Comparison of ENCODE assay signal across 2 cellular contexts in the genomic region with DNA sequence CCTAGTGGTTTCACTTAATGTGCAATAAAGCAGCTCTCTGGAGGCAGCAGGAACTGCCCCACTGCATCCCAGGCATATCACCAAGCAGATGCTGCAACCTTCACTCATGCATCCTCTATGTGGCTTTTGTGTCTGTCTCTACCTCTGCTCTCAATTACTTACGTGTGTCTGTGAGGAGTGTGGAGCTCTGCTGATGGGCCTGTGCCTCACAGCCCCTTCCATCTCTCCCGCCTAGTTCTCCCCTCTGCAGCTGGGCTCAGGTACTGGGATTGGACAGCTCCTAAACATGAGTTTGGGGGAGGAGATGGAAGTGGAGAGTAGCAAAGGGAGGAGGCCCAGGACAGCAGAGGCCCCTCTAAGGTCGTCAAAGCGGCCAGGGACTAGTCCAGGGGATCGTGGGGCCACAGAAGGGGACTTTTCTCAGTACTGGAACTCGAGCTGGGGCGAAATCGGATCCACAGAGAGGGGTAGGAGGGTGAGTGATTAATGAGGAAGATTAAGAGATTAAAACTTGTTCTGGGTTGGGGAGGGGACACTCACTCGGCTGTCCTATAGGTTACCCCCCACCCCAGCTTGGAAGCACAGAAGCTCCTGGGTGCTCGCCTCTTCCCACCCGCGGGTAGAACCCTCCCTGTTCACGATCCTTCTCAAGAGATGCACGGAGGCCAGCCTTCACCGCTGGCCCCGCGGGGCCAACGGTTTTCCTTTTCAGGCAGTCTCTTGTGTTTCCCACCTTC.
TF ChIP-seq lines count a peak whose summit lies in the region.

No MANE protein-coding gene starts in this region.

TF ChIP-seq in A549, 52 proteins besides CTCF, POLR2A, EP300 and RAD21:
- TF ChIP-seq, protein P1, sequence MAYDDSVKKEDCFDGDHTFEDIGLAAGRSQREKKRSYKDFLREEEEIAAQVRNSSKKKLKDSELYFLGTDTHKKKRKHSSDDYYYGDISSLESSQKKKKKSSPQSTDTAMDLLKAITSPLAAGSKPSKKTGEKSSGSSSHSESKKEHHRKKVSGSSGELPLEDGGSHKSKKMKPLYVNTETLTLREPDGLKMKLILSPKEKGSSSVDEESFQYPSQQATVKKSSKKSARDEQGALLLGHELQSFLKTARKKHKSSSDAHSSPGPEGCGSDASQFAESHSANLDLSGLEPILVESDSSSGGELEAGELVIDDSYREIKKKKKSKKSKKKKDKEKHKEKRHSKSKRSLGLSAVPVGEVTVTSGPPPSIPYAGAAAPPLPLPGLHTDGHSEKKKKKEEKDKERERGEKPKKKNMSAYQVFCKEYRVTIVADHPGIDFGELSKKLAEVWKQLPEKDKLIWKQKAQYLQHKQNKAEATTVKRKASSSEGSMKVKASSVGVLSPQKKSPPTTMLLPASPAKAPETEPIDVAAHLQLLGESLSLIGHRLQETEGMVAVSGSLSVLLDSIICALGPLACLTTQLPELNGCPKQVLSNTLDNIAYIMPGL (CRISPR knock-in tag; IDR thresholded peaks at IDR 0.05; ENCODE audit: borderline replicate concordance) = no peak
- no peak for TF ChIP-seq GATA3 (IDR thresholded peaks at IDR 0.05; ENCODE audit: borderline replicate concordance)
- no peak for TF ChIP-seq EHMT2 (IDR thresholded peaks at IDR 0.05; ENCODE audit: low read depth)
- no peak for TF ChIP-seq NFE2L2 (conservative IDR thresholded peaks at IDR 0.05; ENCODE audit: low read length)
- TF ChIP-seq HOXB5 (CRISPR knock-in tag; IDR thresholded peaks at IDR 0.05) = no peak
- TF ChIP-seq, protein P2, sequence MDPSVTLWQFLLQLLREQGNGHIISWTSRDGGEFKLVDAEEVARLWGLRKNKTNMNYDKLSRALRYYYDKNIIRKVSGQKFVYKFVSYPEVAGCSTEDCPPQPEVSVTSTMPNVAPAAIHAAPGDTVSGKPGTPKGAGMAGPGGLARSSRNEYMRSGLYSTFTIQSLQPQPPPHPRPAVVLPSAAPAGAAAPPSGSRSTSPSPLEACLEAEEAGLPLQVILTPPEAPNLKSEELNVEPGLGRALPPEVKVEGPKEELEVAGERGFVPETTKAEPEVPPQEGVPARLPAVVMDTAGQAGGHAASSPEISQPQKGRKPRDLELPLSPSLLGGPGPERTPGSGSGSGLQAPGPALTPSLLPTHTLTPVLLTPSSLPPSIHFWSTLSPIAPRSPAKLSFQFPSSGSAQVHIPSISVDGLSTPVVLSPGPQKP (IDR thresholded peaks at IDR 0.05; ENCODE audit: low read depth, low read length) = no peak
- TF ChIP-seq, protein P3, sequence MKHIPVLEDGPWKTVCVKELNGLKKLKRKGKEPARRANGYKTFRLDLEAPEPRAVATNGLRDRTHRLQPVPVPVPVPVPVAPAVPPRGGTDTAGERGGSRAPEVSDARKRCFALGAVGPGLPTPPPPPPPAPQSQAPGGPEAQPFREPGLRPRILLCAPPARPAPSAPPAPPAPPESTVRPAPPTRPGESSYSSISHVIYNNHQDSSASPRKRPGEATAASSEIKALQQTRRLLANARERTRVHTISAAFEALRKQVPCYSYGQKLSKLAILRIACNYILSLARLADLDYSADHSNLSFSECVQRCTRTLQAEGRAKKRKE (CRISPR knock-in tag; IDR thresholded peaks at IDR 0.05; ENCODE audit: low read depth) = no peak
- TF ChIP-seq, protein P4, sequence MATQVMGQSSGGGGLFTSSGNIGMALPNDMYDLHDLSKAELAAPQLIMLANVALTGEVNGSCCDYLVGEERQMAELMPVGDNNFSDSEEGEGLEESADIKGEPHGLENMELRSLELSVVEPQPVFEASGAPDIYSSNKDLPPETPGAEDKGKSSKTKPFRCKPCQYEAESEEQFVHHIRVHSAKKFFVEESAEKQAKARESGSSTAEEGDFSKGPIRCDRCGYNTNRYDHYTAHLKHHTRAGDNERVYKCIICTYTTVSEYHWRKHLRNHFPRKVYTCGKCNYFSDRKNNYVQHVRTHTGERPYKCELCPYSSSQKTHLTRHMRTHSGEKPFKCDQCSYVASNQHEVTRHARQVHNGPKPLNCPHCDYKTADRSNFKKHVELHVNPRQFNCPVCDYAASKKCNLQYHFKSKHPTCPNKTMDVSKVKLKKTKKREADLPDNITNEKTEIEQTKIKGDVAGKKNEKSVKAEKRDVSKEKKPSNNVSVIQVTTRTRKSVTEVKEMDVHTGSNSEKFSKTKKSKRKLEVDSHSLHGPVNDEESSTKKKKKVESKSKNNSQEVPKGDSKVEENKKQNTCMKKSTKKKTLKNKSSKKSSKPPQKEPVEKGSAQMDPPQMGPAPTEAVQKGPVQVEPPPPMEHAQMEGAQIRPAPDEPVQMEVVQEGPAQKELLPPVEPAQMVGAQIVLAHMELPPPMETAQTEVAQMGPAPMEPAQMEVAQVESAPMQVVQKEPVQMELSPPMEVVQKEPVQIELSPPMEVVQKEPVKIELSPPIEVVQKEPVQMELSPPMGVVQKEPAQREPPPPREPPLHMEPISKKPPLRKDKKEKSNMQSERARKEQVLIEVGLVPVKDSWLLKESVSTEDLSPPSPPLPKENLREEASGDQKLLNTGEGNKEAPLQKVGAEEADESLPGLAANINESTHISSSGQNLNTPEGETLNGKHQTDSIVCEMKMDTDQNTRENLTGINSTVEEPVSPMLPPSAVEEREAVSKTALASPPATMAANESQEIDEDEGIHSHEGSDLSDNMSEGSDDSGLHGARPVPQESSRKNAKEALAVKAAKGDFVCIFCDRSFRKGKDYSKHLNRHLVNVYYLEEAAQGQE (IDR thresholded peaks at IDR 0.05) = no peak
- TF ChIP-seq HOXB13 (CRISPR knock-in tag; IDR thresholded peaks at IDR 0.05; ENCODE audit: low read depth) = no peak
- no peak for TF ChIP-seq HEYL (CRISPR knock-in tag; IDR thresholded peaks at IDR 0.05)
- TF ChIP-seq, protein P5, sequence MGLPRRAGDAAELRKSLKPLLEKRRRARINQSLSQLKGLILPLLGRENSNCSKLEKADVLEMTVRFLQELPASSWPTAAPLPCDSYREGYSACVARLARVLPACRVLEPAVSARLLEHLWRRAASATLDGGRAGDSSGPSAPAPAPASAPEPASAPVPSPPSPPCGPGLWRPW (IDR thresholded peaks at IDR 0.05) = no peak
- no peak for TF ChIP-seq NPAS2 (CRISPR knock-in tag; IDR thresholded peaks at IDR 0.05; ENCODE audit: borderline replicate concordance)
- no peak for TF ChIP-seq JUN (IDR thresholded peaks at IDR 0.05)
- TF ChIP-seq, protein P6, sequence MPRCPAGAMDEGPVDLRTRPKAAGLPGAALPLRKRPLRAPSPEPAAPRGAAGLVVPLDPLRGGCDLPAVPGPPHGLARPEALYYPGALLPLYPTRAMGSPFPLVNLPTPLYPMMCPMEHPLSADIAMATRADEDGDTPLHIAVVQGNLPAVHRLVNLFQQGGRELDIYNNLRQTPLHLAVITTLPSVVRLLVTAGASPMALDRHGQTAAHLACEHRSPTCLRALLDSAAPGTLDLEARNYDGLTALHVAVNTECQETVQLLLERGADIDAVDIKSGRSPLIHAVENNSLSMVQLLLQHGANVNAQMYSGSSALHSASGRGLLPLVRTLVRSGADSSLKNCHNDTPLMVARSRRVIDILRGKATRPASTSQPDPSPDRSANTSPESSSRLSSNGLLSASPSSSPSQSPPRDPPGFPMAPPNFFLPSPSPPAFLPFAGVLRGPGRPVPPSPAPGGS (IDR thresholded peaks at IDR 0.05) = no peak
- no peak for TF ChIP-seq EHF (CRISPR knock-in tag; IDR thresholded peaks at IDR 0.05)
- TF ChIP-seq HOXA7 (CRISPR knock-in tag; IDR thresholded peaks at IDR 0.05) = no peak
- no peak for TF ChIP-seq PHF8 (IDR thresholded peaks at IDR 0.05; ENCODE audit: borderline replicate concordance, low read depth)
- no peak for TF ChIP-seq ZNF302 (CRISPR knock-in tag; IDR thresholded peaks at IDR 0.05)

TF ChIP-seq in GM23338, 12 proteins besides CTCF, POLR2A, EP300 and RAD21:
- TF ChIP-seq, protein P4 (IDR thresholded peaks at IDR 0.05; ENCODE audit: unreplicated experiment) = peak; percentile 52
- peak; percentile 83 for TF ChIP-seq EZH2 (IDR thresholded peaks at IDR 0.05; ENCODE audit: low read depth, unreplicated experiment)
- TF ChIP-seq, protein P7, sequence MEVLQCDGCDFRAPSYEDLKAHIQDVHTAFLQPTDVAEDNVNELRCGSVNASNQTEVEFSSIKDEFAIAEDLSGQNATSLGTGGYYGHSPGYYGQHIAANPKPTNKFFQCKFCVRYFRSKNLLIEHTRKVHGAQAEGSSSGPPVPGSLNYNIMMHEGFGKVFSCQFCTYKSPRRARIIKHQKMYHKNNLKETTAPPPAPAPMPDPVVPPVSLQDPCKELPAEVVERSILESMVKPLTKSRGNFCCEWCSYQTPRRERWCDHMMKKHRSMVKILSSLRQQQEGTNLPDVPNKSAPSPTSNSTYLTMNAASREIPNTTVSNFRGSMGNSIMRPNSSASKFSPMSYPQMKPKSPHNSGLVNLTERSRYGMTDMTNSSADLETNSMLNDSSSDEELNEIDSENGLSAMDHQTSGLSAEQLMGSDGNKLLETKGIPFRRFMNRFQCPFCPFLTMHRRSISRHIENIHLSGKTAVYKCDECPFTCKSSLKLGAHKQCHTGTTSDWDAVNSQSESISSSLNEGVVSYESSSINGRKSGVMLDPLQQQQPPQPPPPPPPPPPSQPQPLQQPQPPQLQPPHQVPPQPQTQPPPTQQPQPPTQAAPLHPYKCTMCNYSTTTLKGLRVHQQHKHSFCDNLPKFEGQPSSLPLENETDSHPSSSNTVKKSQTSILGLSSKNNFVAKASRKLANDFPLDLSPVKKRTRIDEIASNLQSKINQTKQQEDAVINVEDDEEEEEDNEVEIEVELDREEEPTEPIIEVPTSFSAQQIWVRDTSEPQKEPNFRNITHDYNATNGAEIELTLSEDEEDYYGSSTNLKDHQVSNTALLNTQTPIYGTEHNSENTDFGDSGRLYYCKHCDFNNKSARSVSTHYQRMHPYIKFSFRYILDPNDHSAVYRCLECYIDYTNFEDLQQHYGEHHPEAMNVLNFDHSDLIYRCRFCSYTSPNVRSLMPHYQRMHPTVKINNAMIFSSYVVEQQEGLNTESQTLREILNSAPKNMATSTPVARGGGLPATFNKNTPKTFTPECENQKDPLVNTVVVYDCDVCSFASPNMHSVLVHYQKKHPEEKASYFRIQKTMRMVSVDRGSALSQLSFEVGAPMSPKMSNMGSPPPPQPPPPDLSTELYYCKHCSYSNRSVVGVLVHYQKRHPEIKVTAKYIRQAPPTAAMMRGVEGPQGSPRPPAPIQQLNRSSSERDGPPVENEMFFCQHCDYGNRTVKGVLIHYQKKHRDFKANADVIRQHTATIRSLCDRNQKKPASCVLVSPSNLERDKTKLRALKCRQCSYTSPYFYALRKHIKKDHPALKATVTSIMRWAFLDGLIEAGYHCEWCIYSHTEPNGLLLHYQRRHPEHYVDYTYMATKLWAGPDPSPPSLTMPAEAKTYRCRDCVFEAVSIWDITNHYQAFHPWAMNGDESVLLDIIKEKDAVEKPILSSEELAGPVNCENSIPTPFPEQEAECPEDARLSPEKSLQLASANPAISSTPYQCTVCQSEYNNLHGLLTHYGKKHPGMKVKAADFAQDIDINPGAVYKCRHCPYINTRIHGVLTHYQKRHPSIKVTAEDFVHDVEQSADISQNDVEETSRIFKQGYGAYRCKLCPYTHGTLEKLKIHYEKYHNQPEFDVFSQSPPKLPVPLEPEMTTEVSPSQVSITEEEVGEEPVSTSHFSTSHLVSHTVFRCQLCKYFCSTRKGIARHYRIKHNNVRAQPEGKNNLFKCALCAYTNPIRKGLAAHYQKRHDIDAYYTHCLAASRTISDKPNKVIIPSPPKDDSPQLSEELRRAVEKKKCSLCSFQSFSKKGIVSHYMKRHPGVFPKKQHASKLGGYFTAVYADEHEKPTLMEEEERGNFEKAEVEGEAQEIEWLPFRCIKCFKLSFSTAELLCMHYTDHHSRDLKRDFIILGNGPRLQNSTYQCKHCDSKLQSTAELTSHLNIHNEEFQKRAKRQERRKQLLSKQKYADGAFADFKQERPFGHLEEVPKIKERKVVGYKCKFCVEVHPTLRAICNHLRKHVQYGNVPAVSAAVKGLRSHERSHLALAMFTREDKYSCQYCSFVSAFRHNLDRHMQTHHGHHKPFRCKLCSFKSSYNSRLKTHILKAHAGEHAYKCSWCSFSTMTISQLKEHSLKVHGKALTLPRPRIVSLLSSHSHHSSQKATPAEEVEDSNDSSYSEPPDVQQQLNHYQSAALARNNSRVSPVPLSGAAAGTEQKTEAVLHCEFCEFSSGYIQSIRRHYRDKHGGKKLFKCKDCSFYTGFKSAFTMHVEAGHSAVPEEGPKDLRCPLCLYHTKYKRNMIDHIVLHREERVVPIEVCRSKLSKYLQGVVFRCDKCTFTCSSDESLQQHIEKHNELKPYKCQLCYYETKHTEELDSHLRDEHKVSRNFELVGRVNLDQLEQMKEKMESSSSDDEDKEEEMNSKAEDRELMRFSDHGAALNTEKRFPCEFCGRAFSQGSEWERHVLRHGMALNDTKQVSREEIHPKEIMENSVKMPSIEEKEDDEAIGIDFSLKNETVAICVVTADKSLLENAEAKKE (CRISPR knock-in tag; IDR thresholded peaks at IDR 0.05) = no peak
